ENCODE assay signal across 10 cellular contexts in the genomic region with DNA sequence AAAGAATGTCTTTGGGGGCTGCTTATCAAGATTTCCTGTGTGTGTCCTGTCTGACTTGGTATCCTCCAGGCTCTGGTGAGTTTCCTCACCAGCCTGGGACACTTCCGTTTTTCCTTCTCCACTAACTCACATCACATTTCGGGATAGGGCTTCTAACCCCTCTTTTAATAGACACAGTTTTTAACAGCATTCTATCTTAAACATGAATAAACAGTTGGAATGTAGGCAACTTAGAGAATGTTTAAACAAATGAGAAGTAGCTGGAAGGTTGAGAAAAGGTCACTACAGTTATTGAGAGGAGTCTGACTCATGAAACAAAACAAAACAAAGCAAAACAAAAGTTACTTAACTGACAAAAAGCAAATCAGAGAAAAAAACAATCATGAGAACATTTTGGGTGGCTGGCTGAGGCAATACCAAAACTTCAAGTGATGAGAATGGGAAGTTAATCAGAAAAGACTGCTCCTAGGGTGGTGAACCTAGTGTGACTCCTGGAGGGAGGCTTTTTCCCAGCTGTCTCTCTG.
A peak's percentile ranks its signal among the peaks of the same experiment; 100 is the strongest.
DNase-seq lines count a peak whose midpoint lies in the region; ATAC-seq, FAIRE-seq and TF ChIP-seq lines count a peak whose summit lies in the region.
"Had no signal": no experiment of that assay in that cellular context is flagged by ENCODE, and none has a peak within 500 bp of the region (broad histone marks: within the 10 kb centered on the region; RNA-seq: fewer than 3 reads in every experiment).

No MANE protein-coding gene starts in this region.

- 18 to 23% methylated on average over 2 of the region's 2 CpGs for WGBS in GM23248 (ENCODE audit: low coverage in 1 of 2, low lambda C conversion rate in 2 of 2, missing lambda C conversion rate in 2 of 2), 2 experiments

- TF ChIP-seq CTCF in astrocyte (IDR thresholded peaks at IDR 0.05; ENCODE audit: insufficient read depth, low read depth, low read length), result no peak

- DNase-seq in GM23248, result peak; percentile 84
- DNase-seq in astrocyte (ENCODE audit: low read depth), result peak; percentile 90
- peak; percentile 83 for DNase-seq in kidney tubule cell (ENCODE audit: low spot score)
- no peak for DNase-seq in NCI-H2227 (lab: John Stamatoyannopoulos, UW; ENCODE audit: unreplicated experiment)
- DNase-seq in DMS79 (lab: John Stamatoyannopoulos, UW), result no peak
- DNase-seq: activated naive CD8-positive, alpha-beta T cell treated with anti-CD3 and anti-CD28 coated beads, Interleukin-2, amount 10 ng/mL, durations not matched to agents 7 days and 5 days; stimulated activated CD4-positive, alpha-beta T cell treated with anti-CD3 and anti-CD28 coated beads, Interleukin-4, amount 100 ng/mL, for 24 hours had no signal

- H3K4me3 Mint-ChIP-seq in astrocyte (ENCODE audit: unreplicated experiment), result no peak overlapping the region
- H3K4me3 Mint-ChIP-seq: activated naive CD8-positive, alpha-beta T cell treated with anti-CD3 and anti-CD28 coated beads, Interleukin-2, amount 10 ng/mL, durations not matched to agents 7 days and 5 days had no signal

- peak; percentile 97 for FAIRE-seq in astrocyte (lab: Jason Lieb, UNC)

- H3K36me3 ChIP-seq in ACC112 (ENCODE audit: insufficient read depth, low read length), result no peaks in the 10 kb centered on the region
- no peaks in the 10 kb centered on the region for H3K36me3 ChIP-seq in GM23248 (ENCODE audit: low read depth)
- no peaks in the 10 kb centered on the region for H3K36me3 ChIP-seq in astrocyte (ENCODE audit: insufficient read depth, low read length)

- no peaks in the 10 kb centered on the region for H3K27me3 Mint-ChIP-seq in astrocyte (ENCODE audit: low read depth, unreplicated experiment)
- H3K27me3 Mint-ChIP-seq: activated naive CD8-positive, alpha-beta T cell treated with anti-CD3 and anti-CD28 coated beads, Interleukin-2, amount 10 ng/mL, durations not matched to agents 7 days and 5 days had no signal

- H3K9ac ChIP-seq in GM23248 (peak overlapping the region; percentile 63), astrocyte (ENCODE audit: low read length) (peak overlapping the region; percentile 38)

- H4K20me1 ChIP-seq in GM23248 (ENCODE audit: insufficient read depth) (no peaks in the 10 kb centered on the region), astrocyte (ENCODE audit: insufficient read depth, low read length) (no peaks in the 10 kb centered on the region)

- ATAC-seq in HG02678 (IDR thresholded peaks at IDR 0.05; ENCODE audit: unreplicated experiment) (no peak), HG03039 (IDR thresholded peaks at IDR 0.05; ENCODE audit: unreplicated experiment) (no peak)

- peak overlapping the region; percentile 52 for H3K4me3 ChIP-seq in ACC112 (ENCODE audit: low read depth, low read length)
- peak overlapping the region; percentile 45 for H3K4me3 ChIP-seq in GM23248
- H3K4me3 ChIP-seq in astrocyte (ENCODE audit: insufficient read depth, low read depth, low read length), result peak overlapping the region; percentile 21

- H3K4me2 ChIP-seq in GM23248 (ENCODE audit: unreplicated experiment) (peak overlapping the region; percentile 44), astrocyte (ENCODE audit: low read length) (peak overlapping the region; percentile 78)

- in situ Hi-C loops in GM23248 (cut with MboI), result no loop called here

- peaks cover 49% of the 10 kb centered on the region for H3K4me1 Mint-ChIP-seq in astrocyte (ENCODE audit: low read depth, unreplicated experiment)

- no peaks in the 10 kb centered on the region for H3K79me2 ChIP-seq in ACC112 (ENCODE audit: control insufficient read depth, insufficient read depth, low read length, unreplicated experiment)
- H3K79me2 ChIP-seq in GM23248 (ENCODE audit: insufficient read depth), result no peaks in the 10 kb centered on the region
- H3K79me2 ChIP-seq in astrocyte (ENCODE audit: insufficient read depth, low read length), result no peaks in the 10 kb centered on the region

- H3K27ac ChIP-seq in ACC112 (ENCODE audit: low read depth, low read length) (peak overlapping the region; percentile 97), GM23248 (peak overlapping the region; percentile 78), astrocyte (ENCODE audit: low read depth, low read length) (peak overlapping the region; percentile 82)

- peak overlapping the region; percentile 1 for H2AFZ ChIP-seq in ACC112 (ENCODE audit: low read length, unreplicated experiment)
- peak overlapping the region; percentile 48 for H2AFZ ChIP-seq in GM23248
- no peak overlapping the region for H2AFZ ChIP-seq in astrocyte (ENCODE audit: low read depth, low read length)

- peaks cover 74% of the 10 kb centered on the region for H3K4me1 ChIP-seq in ACC112 (ENCODE audit: control insufficient read depth, insufficient read depth, low read length, unreplicated experiment)
- H3K4me1 ChIP-seq in GM23248 (ENCODE audit: insufficient read depth), result peaks cover 32% of the 10 kb centered on the region
- peaks cover 16% of the 10 kb centered on the region for H3K4me1 ChIP-seq in astrocyte (ENCODE audit: insufficient read depth, low read length)

- H3K9me3 ChIP-seq in GM23248 (ENCODE audit: low read depth) (no peaks in the 10 kb centered on the region), astrocyte (ENCODE audit: insufficient read depth, low read depth, low read length) (no peaks in the 10 kb centered on the region)

- peak overlapping the region; percentile 66 for H3K27ac Mint-ChIP-seq in astrocyte (ENCODE audit: unreplicated experiment)
- H3K27ac Mint-ChIP-seq: activated naive CD8-positive, alpha-beta T cell treated with anti-CD3 and anti-CD28 coated beads, Interleukin-2, amount 10 ng/mL, durations not matched to agents 7 days and 5 days had no signal

- H3K36me3 Mint-ChIP-seq in astrocyte (ENCODE audit: low read depth, unreplicated experiment), result no peaks in the 10 kb centered on the region

- peaks cover 29% of the 10 kb centered on the region for H3F3A ChIP-seq in GM23248 (ENCODE audit: insufficient read depth)

- H3K27me3 ChIP-seq in ACC112 (ENCODE audit: insufficient read depth, low read length) (no peaks in the 10 kb centered on the region), GM23248 (replicated peaks; ENCODE audit: insufficient read depth) (no peaks in the 10 kb centered on the region), astrocyte (ENCODE audit: insufficient read depth, low read length) (no peaks in the 10 kb centered on the region)

- no peaks in the 10 kb centered on the region; the same call in 1 of the 2 replicates for H3K9me2 ChIP-seq in GM23248 (ENCODE audit: insufficient read depth)

- H3K9me3 Mint-ChIP-seq in astrocyte (ENCODE audit: unreplicated experiment), result peaks cover 1% of the 10 kb centered on the region

Comparison
In these comparisons a context has a peak if more than half of its experiments do, and no peak if none do; other contexts are left out.
1. DNase-seq: peak in GM23248 (single experiment), astrocyte (single experiment) and kidney tubule cell (single experiment); none in NCI-H2227 (single experiment) and DMS79 (single experiment).
2. Peak in every context shown above with its lines, with median percentiles within 50 percentile points of each other: H3K27ac ChIP-seq and H3K4me3 ChIP-seq.